ENCODE assay signal across 18 cellular contexts in genomic region chr16:30888856-30889499, GRCh38.
"Had no signal": no experiment of that assay in that cellular context is flagged by ENCODE, and none has a peak within 500 bp of the region (broad histone marks: within the 10 kb centered on the region; RNA-seq: fewer than 3 reads in every experiment).

No MANE protein-coding gene starts in this region.

- H3K9me3 ChIP-seq: ascending aorta, colonic mucosa, ovary, SK-N-SH, stomach, uterus had no signal

- H3K9me3 Mint-ChIP-seq: memory B cell; natural killer cell treated with Interleukin-12 subunit alpha and Interleukin-12 subunit beta and Interleukin-15 and Interleukin-18, amount 100 ng/mL, for 72 hours had no signal

- DNase-seq: activated gamma-delta T cell; colonic mucosa; effector CD8-positive, alpha-beta T cell; hippocampal formation; left colon; SK-N-SH; stimulated activated CD4-positive, alpha-beta T cell treated with anti-CD3 and anti-CD28 coated beads, Interleukin-15, amount 100 ng/mL, for 24 hours; stimulated activated CD4-positive, alpha-beta T cell treated with anti-CD3 and anti-CD28 coated beads, Interleukin-4, amount 100 ng/mL, for 4 hours; stomach; T-helper 1 cell; uterus had no signal

- ATAC-seq: left colon; natural killer cell treated with Interleukin-12 subunit alpha and Interleukin-12 subunit beta and Interleukin-15 and Interleukin-18, amount 100 ng/mL, for 72 hours had no signal

- H3K27me3 Mint-ChIP-seq: memory B cell; natural killer cell treated with Interleukin-12 subunit alpha and Interleukin-12 subunit beta and Interleukin-15 and Interleukin-18, amount 100 ng/mL, for 72 hours had no signal

- H3K9ac ChIP-seq: SK-N-SH had no signal

- H3K4me3 ChIP-seq: ascending aorta, cardiac muscle cell, colonic mucosa, ovary, stomach, uterus had no signal

- H3K4me2 ChIP-seq: SK-N-SH had no signal

- H3K4me1 ChIP-seq: colonic mucosa had no signal

- H3K27me3 ChIP-seq: ascending aorta, cardiac muscle cell, colonic mucosa, ovary, stomach, uterus had no signal

- H3K27ac Mint-ChIP-seq: memory B cell had no signal

- H3K36me3 ChIP-seq: ovary, uterus had no signal

- H3K4me3 Mint-ChIP-seq: memory B cell; natural killer cell treated with Interleukin-12 subunit alpha and Interleukin-12 subunit beta and Interleukin-15 and Interleukin-18, amount 100 ng/mL, for 72 hours had no signal

- H3K27ac ChIP-seq: ascending aorta, cardiac muscle cell, colonic mucosa, epithelial cell of prostate, ovary, stomach, uterus, VCaP had no signal
